In the genomic region with DNA sequence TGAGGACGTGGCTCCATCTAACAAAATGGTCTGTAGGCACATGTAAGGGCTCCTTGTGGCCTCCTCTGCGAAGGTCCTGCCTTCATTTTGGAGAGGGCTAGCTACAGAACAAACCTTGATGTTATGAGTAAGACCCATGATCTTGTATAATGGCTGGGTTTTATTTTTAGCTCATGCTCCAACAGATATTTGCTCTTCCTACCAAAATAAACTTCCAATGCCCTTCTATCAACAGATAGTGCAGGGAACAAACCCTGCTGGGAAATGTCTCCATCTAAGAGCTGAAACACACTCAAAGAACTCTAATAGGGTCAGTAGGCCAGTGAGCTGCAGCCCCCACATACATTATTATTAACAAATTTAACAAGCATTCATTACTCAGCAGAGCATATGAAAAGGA, we compare ENCODE assay signal across 18 cellular contexts.
DNase-seq lines count a peak whose midpoint lies in the region; ATAC-seq and TF ChIP-seq lines count a peak whose summit lies in the region.
"Had no signal": no experiment of that assay in that cellular context is flagged by ENCODE, and none has a peak within 500 bp of the region (broad histone marks: within the 10 kb centered on the region; RNA-seq: fewer than 3 reads in every experiment).

No MANE protein-coding gene starts in this region.

- no TSS peak for BruUV-seq in OCI-LY7 (replicated peaks; lab: Mats Ljungman, UMichigan)

- no peak overlapping the region for H2BK12ac ChIP-seq in neuronal stem cell (ENCODE audit: low read length)

- H3K9me2 ChIP-seq in OCI-LY7 (ENCODE audit: insufficient read depth, low read length): no peaks in the 10 kb centered on the region

- no peak overlapping the region for H4K91ac ChIP-seq in neuronal stem cell (ENCODE audit: low read depth, low read length, poor library complexity)

- DNase-seq in Right ventricle myocardium inferior (ENCODE audit: missing footprints): no peak
- DNase-seq in cardiac septum (ENCODE audit: low spot score): no peak
- DNase-seq in right cardiac atrium: no peak
- DNase-seq in neuronal stem cell (ENCODE audit: low spot score): no peak
- no peak for DNase-seq in tibial artery
- DNase-seq in cerebellar nuclear complex (lab: John Stamatoyannopoulos, UW): no peak
- DNase-seq in OCI-LY7 (ENCODE audit: low spot score): no peak
- DNase-seq: 8988T, DMS 273 treated with DMSO at 0.1 percent for 48 hours, EL, MG63, NCI-H1092 treated with DMSO at 0.1 percent for 48 hours, NCI-H1694, NCI-H69, PC-9 had no signal

- no peak overlapping the region for H2BK15ac ChIP-seq in neuronal stem cell (ENCODE audit: low read length)

- H4K20me1 ChIP-seq in OCI-LY7 (ENCODE audit: insufficient read depth, low read length): no peaks in the 10 kb centered on the region
- H4K20me1 ChIP-seq: BLaER1 had no signal

- H4K8ac ChIP-seq in neuronal stem cell (ENCODE audit: low read depth, low read length): no peak overlapping the region

- WGBS in right cardiac atrium: 90% methylated on average over 2 of the region's 2 CpGs
- WGBS in neuronal stem cell (ENCODE audit: extremely low coverage in 2 of 2, insufficient read length in 2 of 2, insufficient replicate concordance in 1 of 2), 2 donors: no CpG with 5 or more reads among the region's 2 CpGs

- H3K79me1 ChIP-seq in neuronal stem cell (ENCODE audit: low read depth, low read length): no peaks in the 10 kb centered on the region

- no peaks in the 10 kb centered on the region for H3K79me2 ChIP-seq in OCI-LY7 (ENCODE audit: insufficient read depth, low read depth, low read length)

- H3K9me3 ChIP-seq in right cardiac atrium (ENCODE audit: control insufficient read depth, low read length) (no peaks in the 10 kb centered on the region), neuronal stem cell (replicated peaks in 1 of 2; ENCODE audit: control insufficient read depth in 2 of 2, insufficient read depth in 1 of 2, low read depth in 1 of 2, low read length in 2 of 2) (peaks cover 0 to 1% of the 10 kb centered on the region in 2 donors), tibial artery (no peaks in the 10 kb centered on the region), OCI-LY7 (ENCODE audit: low read length) (no peaks in the 10 kb centered on the region)
- H3K9me3 ChIP-seq: MG63 had no signal

- H2AK5ac ChIP-seq in neuronal stem cell (ENCODE audit: low read depth, low read length): no peak overlapping the region

- H3K4ac ChIP-seq in neuronal stem cell (ENCODE audit: low read length): no peak overlapping the region

- H3K4me3 ChIP-seq in right cardiac atrium (ENCODE audit: low read length) (no peak overlapping the region), neuronal stem cell (ENCODE audit: low read length in 2 of 2) (no peak overlapping the region), tibial artery (no peak overlapping the region), OCI-LY7 (ENCODE audit: low read depth, low read length, poor library complexity, severe bottlenecking) (no peak overlapping the region)
- H3K4me3 ChIP-seq: BLaER1, MG63, PC-9 had no signal

- H3K14ac ChIP-seq in neuronal stem cell (ENCODE audit: low read length): no peak overlapping the region

- no peak overlapping the region for H3K27ac ChIP-seq in right cardiac atrium (ENCODE audit: low read length)
- H3K27ac ChIP-seq in neuronal stem cell (replicated peaks; ENCODE audit: low read length): no peak overlapping the region
- H3K27ac ChIP-seq in tibial artery: peak overlapping the region; percentile 28 to 34
- no peak overlapping the region for H3K27ac ChIP-seq in OCI-LY7 (ENCODE audit: low read depth, low read length, poor library complexity, severe bottlenecking)
- H3K27ac ChIP-seq: BLaER1, KMS-11, PC-9 had no signal

- H3K4me2 ChIP-seq in neuronal stem cell (ENCODE audit: insufficient read depth, low read length, poor library complexity, severe bottlenecking): no peak overlapping the region
- no peak overlapping the region for H3K4me2 ChIP-seq in OCI-LY7 (ENCODE audit: low read length)
- H3K4me2 ChIP-seq: BLaER1, KMS-11, PC-9 had no signal

- H2BK5ac ChIP-seq in neuronal stem cell (ENCODE audit: low read length): no peak overlapping the region

- peak overlapping the region; percentile 50 for H2BK120ac ChIP-seq in neuronal stem cell (ENCODE audit: low read depth, low read length)

- no peak overlapping the region for H3K9ac ChIP-seq in neuronal stem cell (ENCODE audit: low read depth, low read length, poor library complexity)
- H3K9ac ChIP-seq: BLaER1, KMS-11 had no signal

- intact Hi-C loops in Right ventricle myocardium inferior (cut with DNase I): no loop called here
- intact Hi-C loops in cardiac septum (cut with DNase I): no loop called here
- intact Hi-C loops in right cardiac atrium (cut with DNase I): no loop called here
- intact Hi-C loops in tibial artery (cut with DNase I; ENCODE audit: low total_unique reads): no loop called here
- intact Hi-C loops in OCI-LY7 (cut with micrococcal nuclease; ENCODE audit: unreplicated experiment): no loop called here

- POLR2A ChIA-PET in OCI-LY7 (lab: Charles Lee): no interaction called here

- TF ChIP-seq CTCF in tibial artery (IDR thresholded peaks at IDR 0.05): no peak
- no peak for TF ChIP-seq CTCF in OCI-LY7 (conservative IDR thresholded peaks at IDR 0.05; ENCODE audit: low read length)

- H3K27me3 ChIP-seq in right cardiac atrium (ENCODE audit: control insufficient read depth, insufficient read depth): no peaks in the 10 kb centered on the region
- H3K27me3 ChIP-seq in neuronal stem cell (ENCODE audit: control insufficient read depth in 3 of 3, insufficient read depth in 3 of 3, low read depth in 1 of 3, low read length in 3 of 3): no peaks in the 10 kb centered on the region
- H3K27me3 ChIP-seq in tibial artery: no peaks in the 10 kb centered on the region
- H3K27me3 ChIP-seq: BLaER1, MG63 had no signal

- ATAC-seq in Right ventricle myocardium inferior: peak; percentile 37
- ATAC-seq in right cardiac atrium: peak; percentile 26 to 61
- ATAC-seq in HG03135 (IDR thresholded peaks at IDR 0.05; ENCODE audit: unreplicated experiment): no peak

- CTCF ChIA-PET in OCI-LY7 (lab: Charles Lee; ENCODE audit: unreplicated experiment): no interaction called here

- no peak overlapping the region for H3K23ac ChIP-seq in neuronal stem cell (ENCODE audit: low read depth, low read length, poor library complexity)

- H3K36me3 ChIP-seq in neuronal stem cell (replicated peaks in 1 of 2; ENCODE audit: control insufficient read depth in 2 of 2, insufficient read depth in 2 of 2, low read length in 2 of 2) (no peaks in the 10 kb centered on the region), tibial artery (no peaks in the 10 kb centered on the region), OCI-LY7 (ENCODE audit: insufficient read depth, low read length) (no peaks in the 10 kb centered on the region)
- H3K36me3 ChIP-seq: BLaER1, MG63 had no signal

- no peak overlapping the region for H3K18ac ChIP-seq in neuronal stem cell (ENCODE audit: low read length)

- no peak overlapping the region for H2AFZ ChIP-seq in neuronal stem cell (ENCODE audit: low read length)
- H2AFZ ChIP-seq in OCI-LY7 (ENCODE audit: low read length): no peak overlapping the region
- H2AFZ ChIP-seq: PC-9 had no signal

- H3K4me1 ChIP-seq in right cardiac atrium (ENCODE audit: control insufficient read depth, insufficient read depth, low read length): no peaks in the 10 kb centered on the region
- H3K4me1 ChIP-seq in neuronal stem cell (ENCODE audit: control insufficient read depth in 2 of 2, insufficient read depth in 1 of 2, low read depth in 1 of 2, low read length in 2 of 2): no peaks in the 10 kb centered on the region
- H3K4me1 ChIP-seq in tibial artery: peaks cover 0 to 14% (median 4%) of the 10 kb centered on the region in 4 donors
- no peaks in the 10 kb centered on the region for H3K4me1 ChIP-seq in OCI-LY7 (ENCODE audit: insufficient read depth, low read length, poor library complexity, severe bottlenecking)

Comparison
In these comparisons a context has a peak if more than half of its experiments do, and no peak if none do; other contexts are left out.
1. H3K27ac ChIP-seq: peak in tibial artery (2 of 2); none in right cardiac atrium (single experiment), neuronal stem cell (single experiment) and OCI-LY7 (single experiment).